10 cellular contexts compared by ENCODE assay signal in the genomic region with DNA sequence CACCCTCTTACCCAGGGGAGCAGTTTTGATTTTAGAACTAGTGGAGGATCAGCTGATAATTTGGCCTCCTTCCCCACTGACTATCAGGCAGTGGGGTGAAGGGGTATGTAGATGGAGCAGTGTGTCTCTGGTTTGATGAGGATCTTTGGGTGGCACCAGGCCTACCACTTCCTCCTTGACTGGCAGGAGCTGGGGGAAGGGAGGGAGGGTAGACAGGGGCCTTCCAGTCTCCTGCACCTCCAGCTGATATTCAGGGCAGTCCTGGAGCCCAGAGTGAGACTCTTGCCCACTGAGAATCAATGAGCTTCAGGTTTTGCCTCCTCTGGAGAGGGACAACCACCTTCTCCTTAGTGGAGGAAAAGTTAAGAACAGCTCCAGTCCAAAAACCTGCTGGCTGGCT.
DNase-seq lines count a peak whose midpoint lies in the region; ATAC-seq and TF ChIP-seq lines count a peak whose summit lies in the region.
"Had no signal": no experiment of that assay in that cellular context is flagged by ENCODE, and none has a peak within 500 bp of the region (broad histone marks: within the 10 kb centered on the region; RNA-seq: fewer than 3 reads in every experiment).

No MANE protein-coding gene starts in this region.

- H3K9ac ChIP-seq in KMS-11 = no peak overlapping the region

- H3K4me1 Mint-ChIP-seq in activated naive CD8-positive, alpha-beta T cell treated with anti-CD3 and anti-CD28 coated beads, Interleukin-2, amount 50 U/mL, for 24 hours = peaks cover 65% of the 10 kb centered on the region
- H3K4me1 Mint-ChIP-seq in stimulated activated memory B cell treated with anti-CD40 and anti-IgM and Interleukin-4, amounts not matched to agents 10 μg/mL and 1 μg/mL and 100 μg/mL, for 72 hours = peaks cover 67% of the 10 kb centered on the region

- no peak overlapping the region for H2AFZ ChIP-seq in KMS-11 (ENCODE audit: low read depth)

- H3K27ac Mint-ChIP-seq in activated naive CD8-positive, alpha-beta T cell treated with anti-CD3 and anti-CD28 coated beads, Interleukin-2, amount 50 U/mL, for 24 hours = peak overlapping the region; percentile 97
- peak overlapping the region; percentile 95 for H3K27ac Mint-ChIP-seq in stimulated activated memory B cell treated with anti-CD40 and anti-IgM and Interleukin-4, amounts not matched to agents 10 μg/mL and 1 μg/mL and 100 μg/mL, for 72 hours

- no peaks in the 10 kb centered on the region for H3K9me3 Mint-ChIP-seq in activated naive CD8-positive, alpha-beta T cell treated with anti-CD3 and anti-CD28 coated beads, Interleukin-2, amount 50 U/mL, for 24 hours
- H3K9me3 Mint-ChIP-seq in stimulated activated memory B cell treated with anti-CD40 and anti-IgM and Interleukin-4, amounts not matched to agents 10 μg/mL and 1 μg/mL and 100 μg/mL, for 72 hours = no peaks in the 10 kb centered on the region

- H3K36me3 ChIP-seq in KMS-11 (ENCODE audit: insufficient read depth) = no peaks in the 10 kb centered on the region

- peak overlapping the region; percentile 92 for H3K27ac ChIP-seq in KMS-11

- H4K20me1 ChIP-seq in KMS-11 (ENCODE audit: insufficient read depth) = no peaks in the 10 kb centered on the region

- peaks cover 86% of the 10 kb centered on the region for H3K4me1 ChIP-seq in KMS-11 (ENCODE audit: low read depth, poor library complexity, severe bottlenecking)

- no peak overlapping the region for H3K4me3 ChIP-seq in KMS-11 (IDR thresholded peaks at IDR 0.05; ENCODE audit: insufficient read depth, low read depth, low read length)
- H3K4me3 ChIP-seq: mucosa of descending colon had no signal

- no peak for TF ChIP-seq CTCF in KMS-11 (conservative IDR thresholded peaks at IDR 0.05; ENCODE audit: low read depth, low read length)

- H3K79me2 ChIP-seq in KMS-11 (ENCODE audit: insufficient read depth, low read depth) = peaks cover 59% of the 10 kb centered on the region

- peaks cover 3% of the 10 kb centered on the region for H3K27me3 Mint-ChIP-seq in activated naive CD8-positive, alpha-beta T cell treated with anti-CD3 and anti-CD28 coated beads, Interleukin-2, amount 50 U/mL, for 24 hours
- no peaks in the 10 kb centered on the region for H3K27me3 Mint-ChIP-seq in stimulated activated memory B cell treated with anti-CD40 and anti-IgM and Interleukin-4, amounts not matched to agents 10 μg/mL and 1 μg/mL and 100 μg/mL, for 72 hours

- DNase-seq in T-helper 1 cell (peak in 3 of 5 donors; percentile 34 to 79 (median 36)), LoVo (ENCODE audit: low spot score) (no peak), NCI-H1417 (lab: John Stamatoyannopoulos, UW) (no peak)
- DNase-seq in activated naive CD8-positive, alpha-beta T cell treated with anti-CD3 and anti-CD28 coated beads, Interleukin-2, amount 50 U/mL, for 24 hours = peak; percentile 43
- DNase-seq: cortex of kidney, mucosa of descending colon, Right ventricle myocardium superior had no signal

- H3K27me3 ChIP-seq in KMS-11 (ENCODE audit: insufficient read depth, low read depth) = no peaks in the 10 kb centered on the region

- no peak for ATAC-seq in activated naive CD8-positive, alpha-beta T cell treated with anti-CD3 and anti-CD28 coated beads, Interleukin-2, amount 50 U/mL, for 24 hours
- ATAC-seq in stimulated activated memory B cell treated with anti-CD40 and anti-IgM and Interleukin-4, amounts not matched to agents 10 μg/mL and 1 μg/mL and 100 μg/mL, for 72 hours = no peak
- ATAC-seq in GM18511 (IDR thresholded peaks at IDR 0.05; ENCODE audit: unreplicated experiment) = no peak
- ATAC-seq: mucosa of descending colon had no signal

- H3K4me2 ChIP-seq in KMS-11 = peak overlapping the region; percentile 95

- H3K36me3 Mint-ChIP-seq in activated naive CD8-positive, alpha-beta T cell treated with anti-CD3 and anti-CD28 coated beads, Interleukin-2, amount 50 U/mL, for 24 hours (ENCODE audit: low read depth) = peaks cover 26% of the 10 kb centered on the region
- peaks cover 15% of the 10 kb centered on the region for H3K36me3 Mint-ChIP-seq in stimulated activated memory B cell treated with anti-CD40 and anti-IgM and Interleukin-4, amounts not matched to agents 10 μg/mL and 1 μg/mL and 100 μg/mL, for 72 hours

- peak overlapping the region; percentile 89 for H3K4me3 Mint-ChIP-seq in activated naive CD8-positive, alpha-beta T cell treated with anti-CD3 and anti-CD28 coated beads, Interleukin-2, amount 50 U/mL, for 24 hours
- H3K4me3 Mint-ChIP-seq in stimulated activated memory B cell treated with anti-CD40 and anti-IgM and Interleukin-4, amounts not matched to agents 10 μg/mL and 1 μg/mL and 100 μg/mL, for 72 hours = peak overlapping the region; percentile 73

Comparison
In these comparisons a context has a peak if more than half of its experiments do, and no peak if none do; other contexts are left out.
1. DNase-seq: peak in T-helper 1 cell (3 of 5) and activated naive CD8-positive, alpha-beta T cell treated with anti-CD3 and anti-CD28 coated beads, Interleukin-2, amount 50 U/mL, for 24 hours (single experiment); none in LoVo (single experiment) and NCI-H1417 (0 of 3).